ENCODE assay signal across 10 cellular contexts in the genomic region with DNA sequence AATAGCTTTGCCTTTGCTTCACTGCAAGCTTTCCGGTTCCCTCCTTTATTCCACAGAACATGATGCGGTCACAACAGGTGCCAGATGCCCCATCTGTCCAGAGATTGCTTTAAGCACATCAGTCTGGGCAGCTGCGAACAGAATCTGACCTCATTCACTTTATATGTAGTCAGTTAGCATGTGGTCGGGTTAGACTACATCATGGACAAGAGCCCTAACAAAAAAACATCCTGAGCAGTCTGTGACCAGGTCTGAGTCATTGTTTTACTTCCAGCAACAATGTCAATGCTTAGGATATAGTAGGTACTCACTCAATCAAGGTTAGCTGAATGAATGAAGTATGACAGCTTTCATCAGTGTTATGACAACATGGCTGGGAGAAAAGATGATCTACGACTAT.
DNase-seq lines count a peak whose midpoint lies in the region; ATAC-seq, FAIRE-seq and TF ChIP-seq lines count a peak whose summit lies in the region.
"Had no signal": no experiment of that assay in that cellular context is flagged by ENCODE, and none has a peak within 500 bp of the region (broad histone marks: within the 10 kb centered on the region; RNA-seq: fewer than 3 reads in every experiment).

No MANE protein-coding gene starts in this region.

- CTCF ChIA-PET in activated CD4-positive, alpha-beta T cell treated with anti-CD3 and anti-CD28 coated beads for 36 hours (lab: Charles Lee): interaction anchor here (0.8 kb wide), 1 partner anchor 257 kb away, joined by 3 read pairs; no protein-coding TSS in a partner anchor
- CTCF ChIA-PET in CD8-positive, alpha-beta T cell (lab: Charles Lee): interaction anchor here (1.0 kb wide), 1 partner anchor 11 kb away, joined by 3 read pairs; no protein-coding TSS in a partner anchor

- H3K4me1 Mint-ChIP-seq in activated CD4-positive, alpha-beta T cell treated with anti-CD3 and anti-CD28 coated beads for 36 hours: no peaks in the 10 kb centered on the region
- no peaks in the 10 kb centered on the region for H3K4me1 Mint-ChIP-seq in activated T-helper 17 cell treated with anti-CD3 and anti-CD28 coated beads, Interleukin-2, amount 50 U/mL, for 72 hours
- no peaks in the 10 kb centered on the region for H3K4me1 Mint-ChIP-seq in CD8-positive, alpha-beta T cell (ENCODE audit: low read depth)
- peaks cover 4 to 10% of the 10 kb centered on the region in 2 experiments; a peak in 3 of 4 replicates for H3K4me1 Mint-ChIP-seq in H9

- H3K27me3 Mint-ChIP-seq in activated CD4-positive, alpha-beta T cell treated with anti-CD3 and anti-CD28 coated beads for 36 hours: peaks cover 2% of the 10 kb centered on the region
- H3K27me3 Mint-ChIP-seq in activated T-helper 17 cell treated with anti-CD3 and anti-CD28 coated beads, Interleukin-2, amount 50 U/mL, for 72 hours: peaks cover 4% of the 10 kb centered on the region
- H3K27me3 Mint-ChIP-seq in CD8-positive, alpha-beta T cell (ENCODE audit: low read depth): no peaks in the 10 kb centered on the region
- H3K27me3 Mint-ChIP-seq in H9 (ENCODE audit: low read depth): no peaks in the 10 kb centered on the region

- no peaks in the 10 kb centered on the region for H3K36me3 ChIP-seq in CD8-positive, alpha-beta T cell (ENCODE audit: insufficient read depth, low read length)
- H3K36me3 ChIP-seq: esophagus muscularis mucosa had no signal

- no peak overlapping the region for H2BK15ac ChIP-seq in H9 (ENCODE audit: low read depth, low read length)

- H3K4ac ChIP-seq in H9 (ENCODE audit: low read depth, low read length): no peak overlapping the region

- H3T11ph ChIP-seq in H9 (ENCODE audit: low read length): no peak overlapping the region

- H4K8ac ChIP-seq in H9 (replicated peaks; ENCODE audit: insufficient read length, low read depth, low read length): no peak overlapping the region

- no peak overlapping the region for H3K9ac ChIP-seq in H9 (ENCODE audit: extremely low read depth, insufficient read length, low read length)

- no peaks in the 10 kb centered on the region for H3K79me1 ChIP-seq in H9 (ENCODE audit: insufficient read depth, low read depth, low read length, poor library complexity, severe bottlenecking)

- H3K4me3 Mint-ChIP-seq in activated CD4-positive, alpha-beta T cell treated with anti-CD3 and anti-CD28 coated beads for 36 hours: no peak overlapping the region
- H3K4me3 Mint-ChIP-seq in activated T-helper 17 cell treated with anti-CD3 and anti-CD28 coated beads, Interleukin-2, amount 50 U/mL, for 72 hours: no peak overlapping the region
- no peak overlapping the region for H3K4me3 Mint-ChIP-seq in CD8-positive, alpha-beta T cell
- H3K4me3 Mint-ChIP-seq in H9: no peak overlapping the region

- no peak overlapping the region for H2AFZ ChIP-seq in H9 (ENCODE audit: low read length)

- no peak overlapping the region for H2BK12ac ChIP-seq in H9 (ENCODE audit: insufficient read length, low read depth, low read length)

- no peak overlapping the region for H2BK20ac ChIP-seq in H9 (ENCODE audit: low read depth, low read length, poor library complexity, severe bottlenecking)

- POLR2A ChIA-PET in activated CD4-positive, alpha-beta T cell treated with anti-CD3 and anti-CD28 coated beads for 36 hours (lab: Charles Lee): no interaction called here
- POLR2A ChIA-PET in CD8-positive, alpha-beta T cell (lab: Charles Lee): no interaction called here

- no peak overlapping the region for H2BK120ac ChIP-seq in H9 (ENCODE audit: low read depth, low read length, poor library complexity, severe bottlenecking)

- WGBS in H9 (ENCODE audit: extremely low coverage, insufficient read length, low lambda C conversion rate): no CpG with 5 or more reads among the region's 5 CpGs

- intact Hi-C loops in activated CD4-positive, alpha-beta T cell treated with anti-CD3 and anti-CD28 coated beads for 36 hours (cut with DNase I, micrococcal nuclease): no loop called here
- intact Hi-C loops in CD8-positive, alpha-beta T cell (cut with DNase I, micrococcal nuclease): loop anchor here (5.0 to 10.0 kb wide), 2 partner anchors 260 to 358 kb away; a partner anchor contains a TSS
- intact Hi-C loops in posterior cingulate gyrus (cut with DNase I): no loop called here

- no peak overlapping the region for H2BK5ac ChIP-seq in H9 (ENCODE audit: insufficient read length, low read length)

- peak; percentile 60 for ATAC-seq in activated CD4-positive, alpha-beta T cell treated with anti-CD3 and anti-CD28 coated beads for 36 hours
- ATAC-seq in activated T-helper 17 cell treated with anti-CD3 and anti-CD28 coated beads, Interleukin-2, amount 50 U/mL, for 72 hours (replicated peaks): peak; percentile 79
- no peak for ATAC-seq in CD8-positive, alpha-beta T cell

- no peak overlapping the region for H3K4me3 ChIP-seq in CD8-positive, alpha-beta T cell (ENCODE audit: low read depth, low read length)
- H3K4me3 ChIP-seq: esophagus muscularis mucosa had no signal

- H3K4me1 ChIP-seq in CD8-positive, alpha-beta T cell (ENCODE audit: insufficient read depth, low read length): no peaks in the 10 kb centered on the region
- H3K4me1 ChIP-seq in H9 (ENCODE audit: insufficient read depth, low read length): no peaks in the 10 kb centered on the region

- no peaks in the 10 kb centered on the region for H3K27me3 ChIP-seq in CD8-positive, alpha-beta T cell (ENCODE audit: insufficient read depth, low read length)
- no peaks in the 10 kb centered on the region for H3K27me3 ChIP-seq in H9 (ENCODE audit: insufficient read depth, low read length)
- H3K27me3 ChIP-seq: esophagus muscularis mucosa had no signal

- no peak overlapping the region for H3K18ac ChIP-seq in H9 (ENCODE audit: insufficient read length, low read depth, low read length)

- no peak overlapping the region for H3K27ac Mint-ChIP-seq in activated CD4-positive, alpha-beta T cell treated with anti-CD3 and anti-CD28 coated beads for 36 hours
- H3K27ac Mint-ChIP-seq in activated T-helper 17 cell treated with anti-CD3 and anti-CD28 coated beads, Interleukin-2, amount 50 U/mL, for 72 hours: no peak overlapping the region
- no peak overlapping the region for H3K27ac Mint-ChIP-seq in CD8-positive, alpha-beta T cell
- H3K27ac Mint-ChIP-seq in H9: 0 out of 7 replicates have a peak overlapping the region, but pooled peaks of 1 of the 3 experiments have one; percentile 30

- no peaks in the 10 kb centered on the region for H3K36me3 Mint-ChIP-seq in activated CD4-positive, alpha-beta T cell treated with anti-CD3 and anti-CD28 coated beads for 36 hours (ENCODE audit: low read depth)
- no peaks in the 10 kb centered on the region for H3K36me3 Mint-ChIP-seq in activated T-helper 17 cell treated with anti-CD3 and anti-CD28 coated beads, Interleukin-2, amount 50 U/mL, for 72 hours (ENCODE audit: low read depth)
- no peaks in the 10 kb centered on the region for H3K36me3 Mint-ChIP-seq in CD8-positive, alpha-beta T cell
- no peaks in the 10 kb centered on the region for H3K36me3 Mint-ChIP-seq in H9 (ENCODE audit: insufficient read depth in 1 of 3, low read depth in 3 of 3)

- DNase-seq in activated CD4-positive, alpha-beta T cell treated with anti-CD3 and anti-CD28 coated beads for 36 hours: no peak
- no peak for DNase-seq in activated CD4-positive, alpha-beta T cell treated with anti-CD3 and anti-CD28 coated beads, Interleukin-2, amount 50 U/mL, for 4 hours
- DNase-seq in urothelium cell line (ENCODE audit: low spot score) (peak; percentile 33), posterior cingulate gyrus (no peak), H9 (no peak)
- no peak for DNase-seq in CD8-positive, alpha-beta T cell
- DNase-seq: NK-92 treated with Interleukin-12 subunit alpha and Interleukin-12 subunit beta, amount 100 ng/mL, for 24 hours had no signal

- no peak overlapping the region for H3K14ac ChIP-seq in H9 (ENCODE audit: insufficient read depth, low read length)

- no peak overlapping the region for H3K27ac ChIP-seq in CD8-positive, alpha-beta T cell (ENCODE audit: low read depth, low read length)
- no peak overlapping the region for H3K27ac ChIP-seq in H9 (ENCODE audit: insufficient read length, low read depth, low read length)
- H3K27ac ChIP-seq: esophagus muscularis mucosa had no signal

- no peaks in the 10 kb centered on the region for H3K79me2 ChIP-seq in H9 (ENCODE audit: insufficient read depth, low read length)

- FAIRE-seq in islet of Langerhans (lab: Jason Lieb, UNC): peak; percentile 81
- FAIRE-seq in urothelium cell line (lab: Jason Lieb, UNC): no peak

- TF ChIP-seq CTCF in CD8-positive, alpha-beta T cell (IDR thresholded peaks at IDR 0.05): no peak
- TF ChIP-seq CTCF in H9 (conservative IDR thresholded peaks at IDR 0.05): no peak

- no peak overlapping the region for H3K4me2 ChIP-seq in H9 (ENCODE audit: insufficient read depth, insufficient read length, low read length)

- H3K23ac ChIP-seq in H9 (ENCODE audit: insufficient read length, low read depth, low read length): no peak overlapping the region

- no peak overlapping the region for H4K5ac ChIP-seq in H9 (ENCODE audit: insufficient read length, low read depth, low read length)

- H3K9me3 Mint-ChIP-seq in activated CD4-positive, alpha-beta T cell treated with anti-CD3 and anti-CD28 coated beads for 36 hours (ENCODE audit: low read depth): no peaks in the 10 kb centered on the region
- no peaks in the 10 kb centered on the region for H3K9me3 Mint-ChIP-seq in activated T-helper 17 cell treated with anti-CD3 and anti-CD28 coated beads, Interleukin-2, amount 50 U/mL, for 72 hours
- H3K9me3 Mint-ChIP-seq in CD8-positive, alpha-beta T cell: no peaks in the 10 kb centered on the region
- no peaks in the 10 kb centered on the region; a peak in 1 of 5 replicates for H3K9me3 Mint-ChIP-seq in H9

- no peaks in the 10 kb centered on the region for H3K23me2 ChIP-seq in H9 (ENCODE audit: insufficient read length, low read depth, low read length, poor library complexity, severe bottlenecking)

- H4K91ac ChIP-seq in H9 (ENCODE audit: insufficient read length, low read depth, low read length): no peak overlapping the region

- no peak overlapping the region for H2AK5ac ChIP-seq in H9 (ENCODE audit: insufficient read length, low read length)

- no peaks in the 10 kb centered on the region for H3K9me3 ChIP-seq in CD8-positive, alpha-beta T cell (ENCODE audit: low read length)
- H3K9me3 ChIP-seq in H9 (ENCODE audit: control insufficient read depth, low read depth, low read length): no peaks in the 10 kb centered on the region
- H3K9me3 ChIP-seq: esophagus muscularis mucosa had no signal

- no peak overlapping the region for H3K56ac ChIP-seq in H9 (ENCODE audit: insufficient read length, low read depth, low read length)

- H4K20me1 ChIP-seq in H9 (ENCODE audit: control insufficient read depth, insufficient read depth, insufficient read length): no peaks in the 10 kb centered on the region

Comparison
In these comparisons a context has a peak if more than half of its experiments do, and no peak if none do; other contexts are left out.
1. intact Hi-C loops: an anchor here in CD8-positive, alpha-beta T cell (5.0 to 10.0 kb wide); none called in activated CD4-positive, alpha-beta T cell treated with anti-CD3 and anti-CD28 coated beads for 36 hours and posterior cingulate gyrus.